10 cellular contexts compared by ENCODE assay signal in the genomic region with DNA sequence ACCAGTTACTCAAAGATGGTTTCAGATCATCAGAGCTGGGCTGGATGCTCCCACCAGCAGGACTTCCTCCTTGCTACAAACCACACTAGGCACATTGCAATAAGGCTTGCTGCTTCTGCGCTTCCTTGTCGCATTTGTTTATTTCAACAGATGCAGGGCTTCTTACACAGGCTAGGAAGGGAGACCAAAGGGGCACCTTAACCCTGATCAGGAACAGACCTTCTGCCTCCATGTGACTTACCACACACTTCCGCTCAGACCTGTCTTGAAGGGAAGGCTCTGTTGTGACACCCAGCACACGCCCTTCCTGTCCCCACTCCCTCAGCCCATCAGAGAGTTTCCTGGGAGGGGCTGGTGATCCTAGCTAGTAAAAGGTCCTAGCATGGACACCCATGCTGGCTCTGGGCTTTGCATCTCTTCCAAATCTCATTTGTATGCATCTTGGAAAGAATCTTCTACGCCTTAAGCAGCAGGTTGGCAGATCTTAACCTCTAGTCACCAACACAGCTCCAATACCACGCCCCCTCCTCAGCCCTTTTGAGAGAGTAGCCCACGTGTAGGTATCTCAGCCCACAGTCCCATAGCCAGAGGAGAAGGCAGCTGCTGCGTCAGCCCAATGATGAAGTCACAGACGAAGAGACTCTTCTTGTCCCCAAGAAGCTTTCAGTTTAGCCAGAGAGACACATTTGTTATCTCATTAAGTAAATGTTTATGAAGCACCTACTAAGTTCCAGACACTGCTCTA. TPM values are rescaled to one million over a fixed set of nuclear protein-coding genes. Genes with fewer than 3 reads are reported as not detected.
A peak's percentile ranks its signal among the peaks of the same experiment; 100 is the strongest.
DNase-seq lines count a peak whose midpoint lies in the region; ATAC-seq, FAIRE-seq and TF ChIP-seq lines count a peak whose summit lies in the region.
"Had no signal": no experiment of that assay in that cellular context is flagged by ENCODE, and none has a peak within 500 bp of the region (broad histone marks: within the 10 kb centered on the region; RNA-seq: fewer than 3 reads in every experiment).

No MANE protein-coding gene starts in this region.

- H3K27me3 Mint-ChIP-seq in T-helper 2 cell treated with Interferon-gamma antibody and Interleukin-4, amounts not matched to agents 5 μg/mL and 100 μg/mL, for 36 hours (ENCODE audit: low read depth) = no peaks in the 10 kb centered on the region

- H3K27ac ChIP-seq in K562 (ENCODE audit: extremely low read depth, low read depth, low read length) = no peak overlapping the region
- H3K27ac ChIP-seq: hepatocyte, tibial artery had no signal

- H3K79me2 ChIP-seq in K562 (ENCODE audit: control insufficient read depth, insufficient read depth, low read length) = no peaks in the 10 kb centered on the region

- H3K9me3 ChIP-seq in K562 (replicated peaks; ENCODE audit: control insufficient read depth, insufficient read depth, low read depth, low read length) = no peaks in the 10 kb centered on the region
- H3K9me3 ChIP-seq: tibial artery had no signal

- H3K36me3 ChIP-seq in K562 (ENCODE audit: control insufficient read depth, insufficient read depth, low read length) = no peaks in the 10 kb centered on the region

- no peaks in the 10 kb centered on the region for H3K27me3 ChIP-seq in K562 (ENCODE audit: control insufficient read depth in 2 of 2, insufficient read depth in 2 of 2, low read length in 2 of 2)
- H3K27me3 ChIP-seq: hepatocyte, tibial artery had no signal

- H3K9me3 Mint-ChIP-seq in T-helper 2 cell treated with Interferon-gamma antibody and Interleukin-4, amounts not matched to agents 5 μg/mL and 100 μg/mL, for 36 hours = peaks cover 20% of the 10 kb centered on the region

- peaks cover 33% of the 10 kb centered on the region for H3K4me1 Mint-ChIP-seq in T-helper 2 cell treated with Interferon-gamma antibody and Interleukin-4, amounts not matched to agents 5 μg/mL and 100 μg/mL, for 36 hours (ENCODE audit: low read depth)

- peak overlapping the region; percentile 66 for H3K4me3 Mint-ChIP-seq in T-helper 2 cell treated with Interferon-gamma antibody and Interleukin-4, amounts not matched to agents 5 μg/mL and 100 μg/mL, for 36 hours

- intact Hi-C loops in K562 (cut with micrococcal nuclease) = no loop called here

- peaks cover 57% of the 10 kb centered on the region for H3K36me3 Mint-ChIP-seq in T-helper 2 cell treated with Interferon-gamma antibody and Interleukin-4, amounts not matched to agents 5 μg/mL and 100 μg/mL, for 36 hours (ENCODE audit: low read depth)

- peak overlapping the region; percentile 93 for H3K27ac Mint-ChIP-seq in T-helper 2 cell treated with Interferon-gamma antibody and Interleukin-4, amounts not matched to agents 5 μg/mL and 100 μg/mL, for 36 hours

- no peak for FAIRE-seq in K562 (lab: Jason Lieb, UNC)

- CTCF ChIA-PET in K562 (lab: Yijun Ruan, JAX; ENCODE audit: low intra/inter-chr PET ratio) = no interaction called here

- no peak overlapping the region for H2AFZ ChIP-seq in K562 (ENCODE audit: low read depth, low read length)
- H2AFZ ChIP-seq: hepatocyte had no signal

- TF ChIP-seq CTCF in K562 (IDR thresholded peaks at IDR 0.05 in 2 of 3, conservative IDR thresholded peaks at IDR 0.05 in 1 of 3; ENCODE audit: insufficient read depth in 2 of 3, low read depth in 1 of 3, low read length in 3 of 3) = no peak

- TF ChIP-seq RAD21 in K562 (CRISPR knock-in tag; conservative IDR thresholded peaks at IDR 0.05 in 1 of 2, IDR thresholded peaks at IDR 0.05 in 1 of 2) = no peak

- H3K4me3 ChIP-seq in K562 = no peak overlapping the region
- H3K4me3 ChIP-seq: hepatocyte, tibial artery had no signal

- no peak for TF ChIP-seq POLR2A in K562 (conservative IDR thresholded peaks at IDR 0.05)

- under 1% methylated on average over 7 of the region's 9 CpGs for WGBS in K562 (ENCODE audit: insufficient coverage, low coverage, missing lambda C conversion rate)

- in situ Hi-C loops in K562 (cut with MboI) = no loop called here

- BruUV-seq in K562 (replicated peaks; lab: Mats Ljungman, UMichigan) = no TSS peak

- no peak for TF ChIP-seq EP300 in K562 (IDR thresholded peaks at IDR 0.05; ENCODE audit: low read length)

- no peaks in the 10 kb centered on the region for H4K20me1 ChIP-seq in K562 (replicated peaks; ENCODE audit: control insufficient read depth, insufficient read depth, low read length)

- POLR2A ChIA-PET in K562 (lab: Yijun Ruan, JAX) = interaction anchor here (0.7 kb wide), 1 partner anchor 50 kb away, joined by 3 read pairs; no protein-coding TSS in a partner anchor

- H3K4me1 ChIP-seq in K562 (replicated peaks in 1 of 2; ENCODE audit: control insufficient read depth in 2 of 2, insufficient read depth in 2 of 2, low read length in 2 of 2) = no peaks in the 10 kb centered on the region

- ATAC-seq in GM19438 (IDR thresholded peaks at IDR 0.05; ENCODE audit: low read depth, unreplicated experiment) (peak; percentile 90), K562 (no peak)

- H3K9ac ChIP-seq in K562 (ENCODE audit: insufficient read depth in 1 of 2, low read depth in 2 of 2, low read length in 2 of 2) = no peak overlapping the region

- H3K4me2 ChIP-seq in K562 (ENCODE audit: insufficient read depth, low read length) = no peak overlapping the region
- H3K4me2 ChIP-seq: hepatocyte had no signal

- DNase-seq in T-helper 2 cell treated with Interferon-gamma antibody and Interleukin-4, amounts not matched to agents 5 μg/mL and 100 μg/mL, for 36 hours (ENCODE audit: low spot score) = peak; percentile 19
- DNase-seq in K562 (ENCODE audit: extremely low read depth in 1 of 4, low spot score in 3 of 4) (no peak), AG08395 (ENCODE audit: low spot score) (no peak), NCI-H1417 treated with DMSO at 0.1 percent for 48 hours (lab: John Stamatoyannopoulos, UW) (no peak), nucleus accumbens (lab: John Stamatoyannopoulos, UW) (no peak), NCI-H69 (lab: John Stamatoyannopoulos, UW) (no peak)
- DNase-seq in stimulated activated CD4-positive, alpha-beta T cell treated with anti-CD3 and anti-CD28 coated beads, Interleukin-4, amount 100 ng/mL, for 24 hours = peak; percentile 53

- H3K9me1 ChIP-seq in K562 (ENCODE audit: control insufficient read depth, insufficient read depth, low read length) = no peaks in the 10 kb centered on the region

RNA-seq across cellular contexts. Expression of a gene that starts 47.1 kb away (rescaled TPM):
- total RNA-seq in K562 (2011; cell fraction: chromatin; rRNA removed; ENCODE audit: low replicate concordance) = not detected in 2 replicates
- total RNA-seq in K562 (2011; cell fraction: nucleolus; rRNA removed) = not detected in 2 replicates
- not detected in 2 replicates for total RNA-seq in K562 (2011; cell fraction: nucleoplasm; rRNA removed)
- 0.08 TPM in 1 of 2 replicates, not detected in the other for total RNA-seq in K562 (2014; rRNA removed)
- not detected in 2 replicates for total RNA-seq in K562 (2014; rRNA removed; fragmentation: Illumina TruSeq; extraction: Trizol)
- under 0.01 TPM in 1 of 2 replicates, not detected in the other for total RNA-seq in K562 (2015; rRNA removed; fragmentation: Illumina TruSeq; extraction: Trizol)
- total RNA-seq in K562 (2021) = 0.07 and 0.27 TPM in 2 replicates
- 0.01 TPM in 1 of 2 replicates, not detected in the other for polyA plus RNA-seq in K562 (2011; rRNA removed)
- 0.01 TPM in 1 of 2 replicates, not detected in the other for polyA plus RNA-seq in K562 (2011; cell fraction: cytosol; rRNA removed)
- not detected in 2 replicates for polyA plus RNA-seq in K562 (2011; cell fraction: nucleus; rRNA removed)
- polyA plus RNA-seq in K562 (2012) = 0.07 and 0.14 TPM in 2 replicates
- 0.01 TPM in 2 replicates for polyA plus RNA-seq in K562 (2014; fragmentation: Illumina TruSeq; extraction: Trizol)
- under 1 TPM; 0.13 to 0.18 TPM for polyA plus RNA-seq in K562 (2014; fragmentation: Nextera tagmentation; extraction: Ambion mirVana)
- 0.03 TPM in 1 of 2 replicates, not detected in the other for polyA plus RNA-seq in K562 (2014; rRNA removed)
- polyA minus RNA-seq in K562 (2011; rRNA and poly(A)+ RNA removed) = not detected in 2 replicates
- 0.27 TPM in 1 of 2 replicates, not detected in the other for polyA minus RNA-seq in K562 (2011; cell fraction: cytosol; rRNA and poly(A)+ RNA removed)
- under 0.01 TPM in 1 of 2 replicates, not detected in the other for polyA minus RNA-seq in K562 (2011; cell fraction: nucleus; rRNA and poly(A)+ RNA removed)

Comparison
In these comparisons a context has a peak if more than half of its experiments do, and no peak if none do; other contexts are left out.
1. DNase-seq: peak in T-helper 2 cell treated with Interferon-gamma antibody and Interleukin-4, amounts not matched to agents 5 μg/mL and 100 μg/mL, for 36 hours (single experiment) and stimulated activated CD4-positive, alpha-beta T cell treated with anti-CD3 and anti-CD28 coated beads, Interleukin-4, amount 100 ng/mL, for 24 hours (single experiment); none in K562 (0 of 4), AG08395 (single experiment), NCI-H1417 treated with DMSO at 0.1 percent for 48 hours (single experiment), nucleus accumbens (0 of 56) and NCI-H69 (single experiment).